21 cellular contexts compared by ENCODE assay signal in genomic region chr17:29036584-29036983, GRCh38. TPM values are rescaled to one million over a fixed set of nuclear protein-coding genes. Genes with fewer than 3 reads are reported as not detected.
DNase-seq lines count a peak whose midpoint lies in the region; ATAC-seq and TF ChIP-seq lines count a peak whose summit lies in the region.
"Had no signal": no experiment of that assay in that cellular context is flagged by ENCODE, and none has a peak within 500 bp of the region (broad histone marks: within the 10 kb centered on the region; RNA-seq: fewer than 3 reads in every experiment).

No MANE protein-coding gene starts in this region.

- H3K4me3 ChIP-seq in AG09309 (ENCODE audit: control insufficient read depth, low read depth, low read length) = no peak overlapping the region
- H3K4me3 ChIP-seq: GM12878, GM23248 had no signal

- TF ChIP-seq RAD21 in Ishikawa (IDR thresholded peaks at IDR 0.05; ENCODE audit: low read depth) = peak; percentile 42; the same call in 1 of the 2 replicates

- DNase-seq in AG09309 (ENCODE audit: low read depth) (no peak), SK-MEL-5 (ENCODE audit: low read depth, low spot score) (peak; percentile 19), islet precursor cell (peak; percentile 52), iPS-NIHi11 (ENCODE audit: low spot score) (no peak), NOMO-1 treated with dmso at 0.1 percent for 144 hours (lab: John Stamatoyannopoulos, UW; ENCODE audit: unreplicated experiment) (no peak)
- no peak for DNase-seq in stimulated activated CD4-positive, alpha-beta T cell treated with anti-CD3 and anti-CD28 coated beads, Interleukin-4, amount 100 ng/mL, for 24 hours
- DNase-seq: Caco-2; CD4-positive, alpha-beta T cell; DMS153; GM23248; Kasumi-1; MM.1S; NCI-H1092 treated with DMSO at 0.1 percent for 48 hours; NCI-H2081; SW 1271 had no signal

- TF ChIP-seq CTCF in AG09309 (IDR thresholded peaks at IDR 0.05; ENCODE audit: control insufficient read depth, insufficient read depth, low read depth, low read length, missing control alignments) = peak; percentile 1

- ATAC-seq in HG02588 (IDR thresholded peaks at IDR 0.05; ENCODE audit: unreplicated experiment) = no peak
- ATAC-seq: GM12878 had no signal

- TF ChIP-seq EP300 in Ishikawa (IDR thresholded peaks at IDR 0.05; ENCODE audit: borderline replicate concordance) = no peak

- in situ Hi-C loops in SK-MEL-5 (cut with HindIII; ENCODE audit: low pct_unique_long_range_greater_than_20kb, low sequenced_read_pairs) = no loop called here

TF ChIP-seq in Ishikawa, 13 proteins besides CTCF, POLR2A, EP300 and RAD21:
- TF ChIP-seq TCF12 (IDR thresholded peaks at IDR 0.05; ENCODE audit: low read depth) = no peak
- no peak for TF ChIP-seq CEBPB (IDR thresholded peaks at IDR 0.05)
- TF ChIP-seq, protein P1, sequence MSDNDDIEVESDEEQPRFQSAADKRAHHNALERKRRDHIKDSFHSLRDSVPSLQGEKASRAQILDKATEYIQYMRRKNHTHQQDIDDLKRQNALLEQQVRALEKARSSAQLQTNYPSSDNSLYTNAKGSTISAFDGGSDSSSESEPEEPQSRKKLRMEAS (IDR thresholded peaks at IDR 0.05) = no peak
- no peak for TF ChIP-seq TEAD4 (IDR thresholded peaks at IDR 0.05)
- no peak for TF ChIP-seq NFIC (IDR thresholded peaks at IDR 0.05)

RNA-seq across cellular contexts. Expression of gene PIPOX, which starts 6.4 kb away (rescaled TPM):
- total RNA-seq in SK-MEL-5 (2014; rRNA removed; shearing (Covaris generic)) = 0.21 TPM in 1 of 2 replicates, not detected in the other
- not detected in 2 replicates for polyA plus RNA-seq in SK-MEL-5 (2015; cell fraction: cytosol; rRNA removed)
- 1.2 and 3.8 TPM in 2 replicates for polyA plus RNA-seq in SK-MEL-5 (2015; cell fraction: nucleus; rRNA removed)
- total RNA-seq: GM23248 had no signal
- polyA plus RNA-seq: GM23248 had no signal

RNA-seq across cellular contexts. Expression of gene SEZ6, which starts 30.8 kb away (rescaled TPM):
- not detected in 2 replicates for total RNA-seq in SK-MEL-5 (2014; rRNA removed; shearing (Covaris generic))
- 0.14 TPM in 1 of 2 replicates, not detected in the other for polyA plus RNA-seq in SK-MEL-5 (2015; cell fraction: cytosol; rRNA removed)
- not detected in 2 replicates for polyA plus RNA-seq in SK-MEL-5 (2015; cell fraction: nucleus; rRNA removed)
- total RNA-seq: Caco-2, GM12878, GM23248, HT-29, NCI-H460 had no signal
- polyA plus RNA-seq: BJ, GM23248 had no signal

Comparison
In these comparisons a context has a peak if more than half of its experiments do, and no peak if none do; other contexts are left out.
1. DNase-seq: peak in SK-MEL-5 (single experiment) and islet precursor cell (single experiment); none in AG09309 (single experiment), iPS-NIHi11 (single experiment), stimulated activated CD4-positive, alpha-beta T cell treated with anti-CD3 and anti-CD28 coated beads, Interleukin-4, amount 100 ng/mL, for 24 hours (single experiment) and NOMO-1 treated with dmso at 0.1 percent for 144 hours (single experiment).